In genomic region chr13:66618702-66619101, GRCh38 we compare ENCODE assay signal across 10 cellular contexts.
DNase-seq lines count a peak whose midpoint lies in the region; ATAC-seq, FAIRE-seq and TF ChIP-seq lines count a peak whose summit lies in the region.
"Had no signal": no experiment of that assay in that cellular context is flagged by ENCODE, and none has a peak within 500 bp of the region (broad histone marks: within the 10 kb centered on the region; RNA-seq: fewer than 3 reads in every experiment).

No MANE protein-coding gene starts in this region.

- H3K4me1 ChIP-seq in astrocyte (ENCODE audit: insufficient read depth, low read length) (no peaks in the 10 kb centered on the region), mucosa of descending colon (ENCODE audit: low read depth) (no peaks in the 10 kb centered on the region)

- no peak overlapping the region for H3K4me3 Mint-ChIP-seq in astrocyte (ENCODE audit: unreplicated experiment)
- H3K4me3 Mint-ChIP-seq in Calu3 (ENCODE audit: low read depth, unreplicated experiment), result no peak overlapping the region

- H3K9ac ChIP-seq in astrocyte (ENCODE audit: low read length), result no peak overlapping the region

- no peak for FAIRE-seq in astrocyte (lab: Jason Lieb, UNC)

- DNase-seq in GM12864 (ENCODE audit: low read depth) (no peak), HT-29 (ENCODE audit: low spot score) (peak; percentile 48), astrocyte (ENCODE audit: low read depth) (peak; percentile 46), mucosa of descending colon (no peak), NCI-H187 (lab: John Stamatoyannopoulos, UW) (no peak), Calu3 (no peak)
- DNase-seq: NCI-H446 had no signal

- H3K9me3 Mint-ChIP-seq in astrocyte (ENCODE audit: unreplicated experiment) (peaks cover 13% of the 10 kb centered on the region), Calu3 (ENCODE audit: low read depth, unreplicated experiment) (no peaks in the 10 kb centered on the region)

- no peaks in the 10 kb centered on the region for H3K79me2 ChIP-seq in astrocyte (ENCODE audit: insufficient read depth, low read length)

- H3K27me3 Mint-ChIP-seq in astrocyte (ENCODE audit: low read depth, unreplicated experiment) (no peaks in the 10 kb centered on the region), Calu3 (ENCODE audit: unreplicated experiment) (no peaks in the 10 kb centered on the region)

- no peak overlapping the region for H3K4me3 ChIP-seq in GM12864 (ENCODE audit: low read depth, low read length)
- no peak overlapping the region for H3K4me3 ChIP-seq in astrocyte (ENCODE audit: insufficient read depth, low read depth, low read length)
- no peak overlapping the region for H3K4me3 ChIP-seq in mucosa of descending colon
- H3K4me3 ChIP-seq: lung had no signal

- peak; percentile 50 for ATAC-seq in mucosa of descending colon
- no peak for ATAC-seq in activated CD4-positive, CD25-positive, alpha-beta regulatory T cell treated with anti-CD3 and anti-CD28 coated beads, Interleukin-2, amount 50 U/mL, for 24 hours
- no peak for ATAC-seq in GM21825 (IDR thresholded peaks at IDR 0.05; ENCODE audit: unreplicated experiment)

- intact Hi-C loops in mucosa of descending colon (cut with DNase I, micrococcal nuclease), result no loop called here
- intact Hi-C loops in Calu3 (cut with micrococcal nuclease; ENCODE audit: unreplicated experiment), result no loop called here

- H4K20me1 ChIP-seq in astrocyte (ENCODE audit: insufficient read depth, low read length), result no peaks in the 10 kb centered on the region

- H3K36me3 ChIP-seq in astrocyte (ENCODE audit: insufficient read depth, low read length) (no peaks in the 10 kb centered on the region), mucosa of descending colon (ENCODE audit: low read depth) (no peaks in the 10 kb centered on the region)

- H3K27ac Mint-ChIP-seq in astrocyte (ENCODE audit: unreplicated experiment) (no peak overlapping the region), Calu3 (ENCODE audit: unreplicated experiment) (no peak overlapping the region)

- H3K4me1 Mint-ChIP-seq in astrocyte (ENCODE audit: low read depth, unreplicated experiment), result no peaks in the 10 kb centered on the region
- H3K4me1 Mint-ChIP-seq in Calu3 (ENCODE audit: low read depth, unreplicated experiment), result no peaks in the 10 kb centered on the region

- TF ChIP-seq CTCF in GM12864 (IDR thresholded peaks at IDR 0.05; ENCODE audit: low read depth, low read length, missing control alignments), result peak; percentile 6
- peak; percentile 45 for TF ChIP-seq CTCF in astrocyte (IDR thresholded peaks at IDR 0.05; ENCODE audit: insufficient read depth, low read depth, low read length)
- TF ChIP-seq CTCF in mucosa of descending colon (IDR thresholded peaks at IDR 0.05), result no peak
- TF ChIP-seq CTCF in Calu3 (IDR thresholded peaks at IDR 0.05; ENCODE audit: unreplicated experiment), result no peak

- no peaks in the 10 kb centered on the region for H3K36me3 Mint-ChIP-seq in astrocyte (ENCODE audit: low read depth, unreplicated experiment)
- H3K36me3 Mint-ChIP-seq in Calu3 (ENCODE audit: insufficient read depth, unreplicated experiment), result no peaks in the 10 kb centered on the region

- no peak overlapping the region for H2AFZ ChIP-seq in astrocyte (ENCODE audit: low read depth, low read length)

- BruUV-seq in Calu3 (replicated peaks; lab: Mats Ljungman, UMichigan), result no TSS peak

- H3K27me3 ChIP-seq in astrocyte (ENCODE audit: insufficient read depth, low read length), result no peaks in the 10 kb centered on the region

- no peak overlapping the region for H3K4me2 ChIP-seq in astrocyte (ENCODE audit: low read length)

- H3K9me3 ChIP-seq in astrocyte (ENCODE audit: insufficient read depth, low read depth, low read length) (no peaks in the 10 kb centered on the region), mucosa of descending colon (no peaks in the 10 kb centered on the region)

- no peak overlapping the region for H3K27ac ChIP-seq in astrocyte (ENCODE audit: low read depth, low read length)

- CTCF ChIA-PET in Calu3 (lab: Charles Lee), result interaction anchor here (0.5 to 1.2 kb wide), 2 partner anchors 45 to 606 kb away, joined by 3 to 4 read pairs; no protein-coding TSS in a partner anchor

Comparison
In these comparisons a context has a peak if more than half of its experiments do, and no peak if none do; other contexts are left out.
1. DNase-seq: peak in HT-29 (single experiment) and astrocyte (single experiment); none in GM12864 (single experiment), mucosa of descending colon (0 of 3), NCI-H187 (0 of 2) and Calu3 (single experiment).
2. CTCF ChIP-seq: peak in GM12864 (single experiment) and astrocyte (single experiment); none in mucosa of descending colon (single experiment) and Calu3 (single experiment).